ENCODE assay signal across 8 cellular contexts in the genomic region with DNA sequence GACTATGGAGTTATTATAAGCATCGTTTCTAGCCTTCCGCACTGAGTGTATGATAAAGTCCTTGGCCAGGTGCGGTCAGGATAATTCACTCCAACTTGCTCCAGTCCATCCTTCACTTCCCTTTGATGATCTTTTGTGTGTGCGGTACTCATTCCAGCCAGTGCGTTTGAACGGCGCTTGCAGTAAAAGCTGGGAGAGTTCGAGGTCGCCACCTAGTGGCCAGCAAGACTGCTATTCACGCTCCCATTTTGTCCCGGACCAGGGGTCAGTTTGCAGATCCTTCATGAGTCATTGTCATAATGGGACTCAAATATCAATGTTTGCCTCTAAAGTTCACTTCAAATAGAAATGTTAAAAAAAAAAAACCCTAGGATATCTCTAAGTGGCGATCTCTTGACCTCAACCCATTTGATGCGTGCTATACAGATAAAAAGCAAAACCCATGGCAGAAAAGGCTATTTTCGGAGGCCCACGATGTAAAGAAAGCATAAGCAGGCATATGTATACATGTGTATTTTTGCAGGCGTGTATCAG.
DNase-seq lines count a peak whose midpoint lies in the region; ATAC-seq lines count a peak whose summit lies in the region.

No MANE protein-coding gene starts in this region.

- H3K27ac ChIP-seq in effector memory CD4-positive, alpha-beta T cell (ENCODE audit: insufficient read depth, low read length, poor library complexity, severe bottlenecking), result no peak overlapping the region

- ATAC-seq in HG03342 (IDR thresholded peaks at IDR 0.05; ENCODE audit: unreplicated experiment), result peak; percentile 61

- DNase-seq in ELF-1 (ENCODE audit: low read depth, low spot score) (peak; percentile 88), NCI-H748 (lab: John Stamatoyannopoulos, UW; ENCODE audit: unreplicated experiment) (peak; percentile 89), anterior cingulate cortex (lab: John Stamatoyannopoulos, UW) (peak in 54 of 58 donors; percentile 2 to 78 (median 37)), iPS DF 4.7 (ENCODE audit: extremely low read depth, low spot score) (peak; percentile 64)
- DNase-seq in stimulated activated CD4-positive, alpha-beta T cell treated with anti-CD3 and anti-CD28 coated beads, Interleukin-12 subunit alpha, Interleukin-12 subunit beta, amount 100 ng/mL, for 4 hours, result peak; percentile 2
- DNase-seq in activated CD4-positive, CD25-positive, alpha-beta regulatory T cell treated with anti-CD3 and anti-CD28 coated beads, Interleukin-2, amount 50 U/mL, for 72 hours, result no peak
- DNase-seq in effector memory CD4-positive, alpha-beta T cell, result no peak

- no peaks in the 10 kb centered on the region for H3K4me1 ChIP-seq in effector memory CD4-positive, alpha-beta T cell (ENCODE audit: control insufficient read depth, insufficient read depth, low read length, poor library complexity, severe bottlenecking)

- no peaks in the 10 kb centered on the region for H3K9me3 ChIP-seq in effector memory CD4-positive, alpha-beta T cell (ENCODE audit: control insufficient read depth, low read length)

- no peak overlapping the region for H3K4me3 ChIP-seq in effector memory CD4-positive, alpha-beta T cell (ENCODE audit: insufficient read depth, low read depth, low read length, poor library complexity, severe bottlenecking)

- no peaks in the 10 kb centered on the region for H3K36me3 ChIP-seq in effector memory CD4-positive, alpha-beta T cell (ENCODE audit: control insufficient read depth, insufficient read depth, low read length)

- no peaks in the 10 kb centered on the region for H3K27me3 ChIP-seq in effector memory CD4-positive, alpha-beta T cell (replicated peaks; ENCODE audit: control insufficient read depth, insufficient read depth, low read length, poor library complexity, severe bottlenecking)

Comparison
In these comparisons a context has a peak if more than half of its experiments do, and no peak if none do; other contexts are left out.
1. DNase-seq: peak in ELF-1 (single experiment), NCI-H748 (single experiment), anterior cingulate cortex (54 of 58), iPS DF 4.7 (single experiment) and stimulated activated CD4-positive, alpha-beta T cell treated with anti-CD3 and anti-CD28 coated beads, Interleukin-12 subunit alpha, Interleukin-12 subunit beta, amount 100 ng/mL, for 4 hours (single experiment); none in activated CD4-positive, CD25-positive, alpha-beta regulatory T cell treated with anti-CD3 and anti-CD28 coated beads, Interleukin-2, amount 50 U/mL, for 72 hours (single experiment) and effector memory CD4-positive, alpha-beta T cell (0 of 3).